10 cellular contexts compared by ENCODE assay signal in genomic region chr11:94111660-94112059, GRCh38.
"Had no signal": no experiment of that assay in that cellular context is flagged by ENCODE, and none has a peak within 500 bp of the region (broad histone marks: within the 10 kb centered on the region; RNA-seq: fewer than 3 reads in every experiment).

No MANE protein-coding gene starts in this region.

- H3K27me3 ChIP-seq: tibial nerve had no signal

- ATAC-seq: activated naive CD4-positive, alpha-beta T cell treated with anti-CD3 and anti-CD28 coated beads, Interleukin-2, amount 50 U/mL, for 72 hours; left lobe of liver had no signal

- H3K9me3 ChIP-seq: tibial nerve had no signal

- DNase-seq: activated CD4-positive, alpha-beta T cell treated with anti-CD3 and anti-CD28 coated beads, Interleukin-2, amount 50 U/mL, for 4 hours; activated CD4-positive, CD25-positive, alpha-beta regulatory T cell treated with anti-CD3 and anti-CD28 coated beads, Interleukin-2, amount 50 U/mL, for 72 hours; activated effector memory CD4-positive, alpha-beta T cell treated with anti-CD3 and anti-CD28 coated beads, Interleukin-2, amount 50 U/mL, for 16 hours; activated T-cell treated with anti-CD3 and anti-CD28 coated beads, Interleukin-2, amount 50 U/mL, for 24 hours; amniotic stem cell; effector CD8-positive, alpha-beta T cell; stimulated activated CD4-positive, alpha-beta T cell treated with anti-CD3 and anti-CD28 coated beads, Interleukin-4, amount 100 ng/mL, for 24 hours had no signal

- H3K36me3 Mint-ChIP-seq: activated naive CD4-positive, alpha-beta T cell treated with anti-CD3 and anti-CD28 coated beads, Interleukin-2, amount 50 U/mL, for 72 hours had no signal

- H3K27ac Mint-ChIP-seq: activated naive CD4-positive, alpha-beta T cell treated with anti-CD3 and anti-CD28 coated beads, Interleukin-2, amount 50 U/mL, for 72 hours; activated T-cell treated with anti-CD3 and anti-CD28 coated beads, Interleukin-2, amount 50 U/mL, for 24 hours had no signal

- H3K36me3 ChIP-seq: tibial nerve had no signal

- H3K27ac ChIP-seq: tibial nerve had no signal

- H3K9me3 Mint-ChIP-seq: activated naive CD4-positive, alpha-beta T cell treated with anti-CD3 and anti-CD28 coated beads, Interleukin-2, amount 50 U/mL, for 72 hours; activated T-cell treated with anti-CD3 and anti-CD28 coated beads, Interleukin-2, amount 50 U/mL, for 24 hours had no signal

- H3K4me1 ChIP-seq: tibial nerve had no signal

- H3K4me3 Mint-ChIP-seq: activated T-cell treated with anti-CD3 and anti-CD28 coated beads, Interleukin-2, amount 50 U/mL, for 24 hours had no signal

- H3K4me3 ChIP-seq: tibial nerve had no signal
